ENCODE assay signal across 26 cellular contexts in genomic region chr5:178415353-178415752, GRCh38.
DNase-seq lines count a peak whose midpoint lies in the region; ATAC-seq and TF ChIP-seq lines count a peak whose summit lies in the region.
"Had no signal": no experiment of that assay in that cellular context is flagged by ENCODE, and none has a peak within 500 bp of the region (broad histone marks: within the 10 kb centered on the region; RNA-seq: fewer than 3 reads in every experiment).

No MANE protein-coding gene starts in this region.

- DNase-seq in left ventricle myocardium superior (no peak), left ventricle myocardium inferior (no peak), ecto neural progenitor cell (ENCODE audit: low spot score) (peak; percentile 43), mesenteric fat pad (ENCODE audit: low spot score) (peak; percentile 82), upper lobe of right lung (no peak), cerebellar cortex (ENCODE audit: low spot score) (no peak)
- DNase-seq: AML-193; CD4-positive, alpha-beta T cell; HFFc6; IMR-90; KG1; MG63; NCI-H1105 treated with DMSO at 0.1 percent for 48 hours; NCI-H146; NCI-H1930; NCI-H2107; NCI-H524; NCI-H748 treated with DMSO at 0.1 percent for 48 hours; PC-3 had no signal

- H3K4me3 ChIP-seq in left ventricle myocardium inferior: no peak overlapping the region
- H3K4me3 ChIP-seq in upper lobe of right lung: no peak overlapping the region
- H3K4me3 ChIP-seq: A549; BLaER1 treated with 17β-estradiol and CSF1 and Interleukin-3, amounts not matched to agents 10 nM and 100 nM; GM23338; HAP-1; MG63; SJSA1 had no signal

- H3K9me3 ChIP-seq in left ventricle myocardium inferior (replicated peaks) (peaks cover 2% of the 10 kb centered on the region), upper lobe of right lung (no peaks in the 10 kb centered on the region)
- H3K9me3 ChIP-seq: A549, HAP-1 had no signal

- H3K36me3 ChIP-seq in left ventricle myocardium inferior (no peaks in the 10 kb centered on the region), upper lobe of right lung (no peaks in the 10 kb centered on the region)
- H3K36me3 ChIP-seq: BLaER1 treated with 17β-estradiol and CSF1 and Interleukin-3, amounts not matched to agents 10 nM and 100 nM; HAP-1; SJSA1 had no signal

- H3K4me1 ChIP-seq in left ventricle myocardium inferior: no peaks in the 10 kb centered on the region
- no peaks in the 10 kb centered on the region for H3K4me1 ChIP-seq in upper lobe of right lung
- H3K4me1 ChIP-seq: A549, HAP-1, SJSA1 had no signal

- TF ChIP-seq CTCF in left ventricle myocardium inferior (IDR thresholded peaks at IDR 0.05; ENCODE audit: borderline replicate concordance) (no peak), upper lobe of right lung (IDR thresholded peaks at IDR 0.05) (no peak)

- ATAC-seq in left ventricle myocardium superior (peak; percentile 38), upper lobe of right lung (peak; percentile 31), HG02973 (IDR thresholded peaks at IDR 0.05; ENCODE audit: unreplicated experiment) (no peak), HG02610 (IDR thresholded peaks at IDR 0.05; ENCODE audit: unreplicated experiment) (no peak)
- ATAC-seq: A549, GM23338, PC-3 had no signal

- H3K27me3 ChIP-seq in left ventricle myocardium inferior (ENCODE audit: low read depth) (peaks cover 24% of the 10 kb centered on the region), upper lobe of right lung (no peaks in the 10 kb centered on the region)
- H3K27me3 ChIP-seq: MG63, SJSA1 had no signal

- intact Hi-C loops in left ventricle myocardium superior (cut with micrococcal nuclease) (no loop called here), left ventricle myocardium inferior (cut with micrococcal nuclease) (no loop called here), upper lobe of right lung (cut with DNase I) (no loop called here)

- H3K27ac ChIP-seq in left ventricle myocardium inferior (replicated peaks) (no peak overlapping the region), upper lobe of right lung (no peak overlapping the region)
- H3K27ac ChIP-seq: A549; BLaER1 treated with 17β-estradiol and CSF1 and Interleukin-3, amounts not matched to agents 10 nM and 100 nM; SJSA1 had no signal

Comparison
In these comparisons a context has a peak if more than half of its experiments do, and no peak if none do; other contexts are left out.
1. ATAC-seq: peak in left ventricle myocardium superior (single experiment) and upper lobe of right lung (single experiment); none in HG02973 (single experiment) and HG02610 (single experiment).
2. DNase-seq: peak in ecto neural progenitor cell (single experiment) and mesenteric fat pad (single experiment); none in left ventricle myocardium superior (single experiment), left ventricle myocardium inferior (single experiment), upper lobe of right lung (single experiment) and cerebellar cortex (single experiment).